In the genomic region with DNA sequence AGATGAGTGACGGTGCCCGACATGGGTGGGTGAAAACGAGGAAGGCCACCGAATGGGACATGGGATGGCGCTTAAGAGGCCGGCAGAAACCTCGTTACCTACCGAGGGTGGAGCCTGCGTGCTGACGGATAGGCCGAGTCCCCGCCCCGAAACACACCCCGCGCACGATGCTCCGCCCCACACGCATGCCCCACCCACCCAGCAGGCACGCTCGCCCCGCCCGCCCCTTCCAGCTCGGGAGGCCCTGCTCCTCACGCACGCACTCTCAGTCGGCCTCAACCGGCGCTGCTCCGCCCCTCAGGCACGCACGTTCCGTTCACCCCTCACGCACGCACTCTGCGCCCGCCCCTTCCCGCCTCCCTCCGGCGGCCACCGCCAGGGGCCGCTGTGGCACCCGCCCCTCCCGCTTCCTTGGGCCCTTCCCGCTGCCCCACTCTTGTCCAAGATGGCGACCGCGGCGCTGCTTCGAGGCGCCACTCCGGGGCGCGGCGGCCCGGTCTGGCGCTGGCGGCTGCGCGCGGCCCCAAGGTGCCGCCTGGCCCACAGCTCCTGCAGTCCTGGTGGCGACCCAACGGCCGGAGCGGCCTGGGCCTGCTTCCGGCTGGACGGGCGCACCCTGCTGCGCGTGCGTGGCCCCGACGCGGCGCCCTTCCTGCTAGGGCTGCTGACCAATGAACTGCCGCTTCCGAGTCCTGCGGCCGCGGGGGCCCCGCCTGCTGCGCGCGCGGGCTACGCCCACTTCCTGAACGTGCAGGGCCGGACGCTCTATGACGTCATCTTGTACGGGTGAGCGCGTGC, we compare ENCODE assay signal across 8 cellular contexts. TPM values are rescaled to one million over a fixed set of nuclear protein-coding genes. Genes with fewer than 3 reads are reported as not detected.
DNase-seq lines count a peak whose midpoint lies in the region; FAIRE-seq and TF ChIP-seq lines count a peak whose summit lies in the region.

A gene (plus strand): TSS at position 433 of the 798 bp plus-strand sequence. CDS start 13 bp downstream, at position 446.

- H4K20me1 ChIP-seq in H9 (ENCODE audit: control insufficient read depth, insufficient read depth, insufficient read length), result no peaks in the 10 kb centered on the region
- H4K20me1 ChIP-seq in neural progenitor cell (ENCODE audit: low read depth), result no peaks in the 10 kb centered on the region

- H3K27ac Mint-ChIP-seq in H9 (peak within 1 kb of the TSS; percentile 90 to 99 (median 99)), neural progenitor cell (peak within 1 kb of the TSS; percentile 96)

- TF ChIP-seq CTCF in H9 (conservative IDR thresholded peaks at IDR 0.05) (peak; percentile 94), foreskin fibroblast (IDR thresholded peaks at IDR 0.05; ENCODE audit: low read depth, low read length) (peak; percentile 71), neural progenitor cell (IDR thresholded peaks at IDR 0.05) (peak; percentile 81)

- H3K9me3 Mint-ChIP-seq in H9 (peaks cover 0 to 2% of the 10 kb centered on the region in 2 experiments; a peak in 1 of 5 replicates), neural progenitor cell (no peaks in the 10 kb centered on the region)

- DNase-seq in H9 (peak; percentile 99), M059J (ENCODE audit: low read depth) (peak; percentile 97), SHP77 (lab: John Stamatoyannopoulos, UW) (peak; percentile 94 to 96), activated gamma-delta T cell (lab: John Stamatoyannopoulos, UW) (peak; percentile 100), foreskin fibroblast (peak; percentile 99 to 100), neural progenitor cell (ENCODE audit: low spot score) (peak; percentile 99), stromal cell of bone marrow (ENCODE audit: low read depth) (peak; percentile 97)

- H3K36me3 ChIP-seq in neural progenitor cell, result no peaks in the 10 kb centered on the region

- H3K79me1 ChIP-seq in H9 (ENCODE audit: insufficient read depth, low read depth, low read length, poor library complexity, severe bottlenecking), result no peaks in the 10 kb centered on the region

- H3F3A ChIP-seq in neural progenitor cell (ENCODE audit: low read depth), result no peaks in the 10 kb centered on the region

- H3K9ac ChIP-seq in H9 (ENCODE audit: extremely low read depth, insufficient read length, low read length) (peak within 1 kb of the TSS; percentile 23), neural progenitor cell (peak within 1 kb of the TSS; percentile 65)

- H3K4me1 ChIP-seq in H9 (ENCODE audit: insufficient read depth, low read length) (no peaks in the 10 kb centered on the region; the same call in 1 of the 2 replicates), neural progenitor cell (peaks cover 20% of the 10 kb centered on the region)

- WGBS in H9 (ENCODE audit: extremely low coverage, insufficient read length, low lambda C conversion rate), result no CpG with 5 or more reads among the region's 93 CpGs

- H4K91ac ChIP-seq in H9 (ENCODE audit: insufficient read length, low read depth, low read length), result no peak within 1 kb of the TSS

- peak within 1 kb of the TSS; percentile 84 for H3K14ac ChIP-seq in H9 (ENCODE audit: insufficient read depth, low read length)

- H4K8ac ChIP-seq in H9 (replicated peaks; ENCODE audit: insufficient read length, low read depth, low read length), result no peak within 1 kb of the TSS

- no peak within 1 kb of the TSS for H3K56ac ChIP-seq in H9 (ENCODE audit: insufficient read length, low read depth, low read length)

- no peak within 1 kb of the TSS for H2BK15ac ChIP-seq in H9 (ENCODE audit: low read depth, low read length)

- H3K4ac ChIP-seq in H9 (ENCODE audit: low read depth, low read length), result no peak within 1 kb of the TSS

- H3K27ac ChIP-seq in H9 (ENCODE audit: insufficient read length, low read depth, low read length), result no peak within 1 kb of the TSS
- peak within 1 kb of the TSS; percentile 97 for H3K27ac ChIP-seq in neural progenitor cell

- H3K36me3 Mint-ChIP-seq in H9 (ENCODE audit: insufficient read depth in 1 of 3, low read depth in 3 of 3) (peaks cover 0 to 3% (median 2%) of the 10 kb centered on the region in 3 experiments; a peak in 2 of 7 replicates), neural progenitor cell (peaks cover 6% of the 10 kb centered on the region)

- no peak within 1 kb of the TSS for H2BK120ac ChIP-seq in H9 (ENCODE audit: low read depth, low read length, poor library complexity, severe bottlenecking)

- H3K79me2 ChIP-seq in H9 (ENCODE audit: insufficient read depth, low read length), result no peaks in the 10 kb centered on the region
- peaks cover 23% of the 10 kb centered on the region for H3K79me2 ChIP-seq in neural progenitor cell (ENCODE audit: low read depth)

- H3K9me3 ChIP-seq in H9 (ENCODE audit: control insufficient read depth, low read depth, low read length) (no peaks in the 10 kb centered on the region), neural progenitor cell (ENCODE audit: low read depth) (no peaks in the 10 kb centered on the region)

- H2AFZ ChIP-seq in H9 (ENCODE audit: low read length) (no peak within 1 kb of the TSS), neural progenitor cell (replicated peaks) (peak within 1 kb of the TSS; percentile 72)

- peak within 1 kb of the TSS; percentile 65 to 86 for H3K4me3 ChIP-seq in foreskin fibroblast (ENCODE audit: low read depth in 1 of 2, low read length in 2 of 2)
- H3K4me3 ChIP-seq in neural progenitor cell, result peak within 1 kb of the TSS; percentile 71

- peak within 1 kb of the TSS; percentile 12 for H3K18ac ChIP-seq in H9 (ENCODE audit: insufficient read length, low read depth, low read length)

- H3T11ph ChIP-seq in H9 (ENCODE audit: low read length), result no peak within 1 kb of the TSS

- H4K5ac ChIP-seq in H9 (ENCODE audit: insufficient read length, low read depth, low read length), result no peak within 1 kb of the TSS

- no peak within 1 kb of the TSS for H2BK20ac ChIP-seq in H9 (ENCODE audit: low read depth, low read length, poor library complexity, severe bottlenecking)

- FAIRE-seq in G401.6 (lab: Jason Lieb, UNC), result peak; percentile 36

- no peak within 1 kb of the TSS for H2BK5ac ChIP-seq in H9 (ENCODE audit: insufficient read length, low read length)

- H3K27me3 ChIP-seq in H9 (ENCODE audit: insufficient read depth, low read length) (no peaks in the 10 kb centered on the region), neural progenitor cell (no peaks in the 10 kb centered on the region)

- no peak within 1 kb of the TSS for H3K23ac ChIP-seq in H9 (ENCODE audit: insufficient read length, low read depth, low read length)

- peaks cover 2% of the 10 kb centered on the region for H3K23me2 ChIP-seq in H9 (ENCODE audit: insufficient read length, low read depth, low read length, poor library complexity, severe bottlenecking)

- H3K4me2 ChIP-seq in H9 (ENCODE audit: insufficient read depth, insufficient read length, low read length) (peak within 1 kb of the TSS; percentile 45), neural progenitor cell (peak within 1 kb of the TSS; percentile 84)

- H3K4me3 Mint-ChIP-seq in H9, result peak within 1 kb of the TSS; percentile 86 to 88
- H3K4me3 Mint-ChIP-seq in neural progenitor cell, result peak within 1 kb of the TSS; percentile 87

- H2AK5ac ChIP-seq in H9 (ENCODE audit: insufficient read length, low read length), result no peak within 1 kb of the TSS

- H2BK12ac ChIP-seq in H9 (ENCODE audit: insufficient read length, low read depth, low read length), result no peak within 1 kb of the TSS

- peaks cover 10% of the 10 kb centered on the region for H3K27me3 Mint-ChIP-seq in H9 (ENCODE audit: low read depth)
- H3K27me3 Mint-ChIP-seq in neural progenitor cell (ENCODE audit: insufficient read depth, low read depth), result peaks cover 4% of the 10 kb centered on the region

- H3K4me1 Mint-ChIP-seq in H9 (peaks cover 15 to 30% of the 10 kb centered on the region in 2 experiments), neural progenitor cell (peaks cover 21% of the 10 kb centered on the region)

RNA-seq across cellular contexts. Expression of the gene that starts here (rescaled TPM):
- total RNA-seq in H9 (2021), result 11.8 and 12.6 TPM in 2 replicates
- total RNA-seq in M059J (2014; rRNA removed; shearing (Covaris generic)), result 0.47 and 1.5 TPM in 2 replicates
- total RNA-seq in neural progenitor cell (ENCODE audit: low replicate concordance), result 2.2 and 6.7 TPM in 2 replicates
